Comparison of ENCODE assay signal across 7 cellular contexts in the genomic region with DNA sequence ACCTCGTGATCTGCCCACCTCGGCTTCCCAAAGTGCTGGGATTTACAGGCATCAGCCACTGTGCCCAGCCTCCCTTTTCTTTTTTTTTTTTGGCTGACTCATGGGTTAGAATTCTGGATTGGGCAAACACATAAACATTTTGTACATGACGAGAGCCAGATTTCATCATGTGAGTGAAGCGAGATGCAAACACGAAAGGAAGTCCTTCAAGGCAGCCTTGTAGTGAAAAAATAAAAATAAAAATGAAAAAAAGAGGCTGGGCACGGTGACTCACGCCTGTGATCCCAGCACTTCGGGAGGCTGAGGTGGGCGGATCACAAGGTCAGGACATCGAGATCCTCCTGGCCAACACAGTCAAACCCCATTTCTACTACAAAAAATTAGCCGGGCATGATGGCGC. TPM values are rescaled to one million over a fixed set of nuclear protein-coding genes. Genes with fewer than 3 reads are reported as not detected.
DNase-seq lines count a peak whose midpoint lies in the region; FAIRE-seq and TF ChIP-seq lines count a peak whose summit lies in the region.
"Not testable (repeated sequence)": the region's sequence is repeated elsewhere in the genome, so short reads cannot be mapped to it uniquely, and the experiment has no call there.

No MANE protein-coding gene starts in this region.

- not testable (repeated sequence) for H3K27me3 ChIP-seq in esophagus muscularis mucosa, hepatocyte, sigmoid colon

- H3K9me2 ChIP-seq in hepatocyte (replicated peaks; ENCODE audit: insufficient read depth) = not testable (repeated sequence)

- peaks cover 0 to 21% (median 2%) of the 10 kb centered on the region in 4 donors for H3K4me1 ChIP-seq in esophagus muscularis mucosa
- H3K4me1 ChIP-seq in hepatocyte (ENCODE audit: insufficient read depth); sigmoid colon: not testable (repeated sequence)

- in situ Hi-C loops in astrocyte of the spinal cord (cut with HindIII; ENCODE audit: low sequenced_read_pairs) = not testable (repeated sequence)

- not testable (repeated sequence) for TF ChIP-seq CTCF in RWPE1 (conservative IDR thresholded peaks at IDR 0.05; ENCODE audit: low read depth); astrocyte of the spinal cord (IDR thresholded peaks at IDR 0.05; ENCODE audit: low read depth, low read length); esophagus muscularis mucosa (IDR thresholded peaks at IDR 0.05); hepatocyte (IDR thresholded peaks at IDR 0.05; ENCODE audit: poor library complexity); sigmoid colon (IDR thresholded peaks at IDR 0.05)

- H3K79me2 ChIP-seq in hepatocyte = peaks cover 24% of the 10 kb centered on the region

- H3K9me3 ChIP-seq in esophagus muscularis mucosa; hepatocyte (ENCODE audit: low read depth); sigmoid colon: not testable (repeated sequence)

- not testable (repeated sequence) for H3K4me2 ChIP-seq in hepatocyte

- not testable (repeated sequence) for H2AFZ ChIP-seq in hepatocyte

- peak; percentile 75 for DNase-seq in Daoy (ENCODE audit: low read depth)
- peak; percentile 53 for DNase-seq in HTR-8/SVneo (ENCODE audit: insufficient read length, low spot score)
- peak; percentile 70 for DNase-seq in RWPE1 (ENCODE audit: low spot score)
- DNase-seq in astrocyte of the spinal cord (ENCODE audit: low read depth, low spot score) = peak; percentile 87
- not testable (repeated sequence) for DNase-seq in esophagus muscularis mucosa (ENCODE audit: extremely low spot score)
- DNase-seq in hepatocyte (ENCODE audit: low spot score) = peak; percentile 53
- DNase-seq in sigmoid colon = peak; percentile 73

- not testable (repeated sequence) for TF ChIP-seq EP300 in esophagus muscularis mucosa (IDR thresholded peaks at IDR 0.05)
- TF ChIP-seq EP300 in sigmoid colon (IDR thresholded peaks at IDR 0.05) = peak in 3 of 4 donors; percentile 13 to 75 (median 22)

- CTCF ChIA-PET in RWPE1 (lab: Yijun Ruan, JAX) = not testable (repeated sequence)

- H4K20me1 ChIP-seq in hepatocyte (ENCODE audit: insufficient read depth, poor library complexity, severe bottlenecking) = not testable (repeated sequence)

- not testable (repeated sequence) for FAIRE-seq in HTR-8/SVneo (lab: Jason Lieb, UNC)

- not testable (repeated sequence) for H3K4me3 ChIP-seq in astrocyte of the spinal cord (ENCODE audit: low read depth, low read length); esophagus muscularis mucosa; hepatocyte; sigmoid colon

- WGBS in esophagus muscularis mucosa = 68% methylated on average over 11 of the region's 12 CpGs
- 74% methylated on average over 12 of the region's 12 CpGs for WGBS in hepatocyte (ENCODE audit: low lambda C conversion rate, missing lambda C conversion rate)
- WGBS in sigmoid colon, 2 donors = 80 to 86% methylated on average over 12 of the region's 12 CpGs

- intact Hi-C loops in esophagus muscularis mucosa (cut with DNase I); sigmoid colon (cut with DNase I): not testable (repeated sequence)

- TF ChIP-seq POLR2A in esophagus muscularis mucosa (IDR thresholded peaks at IDR 0.05; ENCODE audit: low read depth); sigmoid colon (IDR thresholded peaks at IDR 0.05): not testable (repeated sequence)

- peak overlapping the region; percentile 92 for H3K27ac ChIP-seq in RWPE1
- peak overlapping the region in 3 of 4 donors; percentile 55 to 65 (median 61) for H3K27ac ChIP-seq in esophagus muscularis mucosa (replicated peaks in 1 of 4)
- peak overlapping the region; percentile 70 for H3K27ac ChIP-seq in hepatocyte
- peak overlapping the region; percentile 55 to 77 (median 75) for H3K27ac ChIP-seq in sigmoid colon

- H3K36me3 ChIP-seq in esophagus muscularis mucosa (peaks cover 0 to 29% (median 6%) of the 10 kb centered on the region in 4 donors), sigmoid colon (peaks cover 0 to 17% (median 5%) of the 10 kb centered on the region in 4 donors)
- H3K36me3 ChIP-seq in hepatocyte (replicated peaks; ENCODE audit: insufficient read depth, low read depth) = not testable (repeated sequence)

- POLR2A ChIA-PET in RWPE1 (lab: Yijun Ruan, JAX; ENCODE audit: low non-redundant PET) = not testable (repeated sequence)

RNA-seq across cellular contexts. Expression of a gene that starts 16.9 kb away (rescaled TPM):
- 10.0 and 13.5 TPM in 2 replicates for total RNA-seq in Daoy (2014; rRNA removed; shearing (Covaris generic))
- total RNA-seq in esophagus muscularis mucosa = 10 to 100 TPM; 18.2 to 46.9 (median 31.4) TPM
- 9.2 and 19.5 TPM in 2 replicates for total RNA-seq in hepatocyte
- polyA plus RNA-seq in hepatocyte = 30.9 and 41.6 TPM in 2 replicates
- total RNA-seq in sigmoid colon = 10 to 100 TPM; 21.6 to 53.7 (median 37.5) TPM
- polyA plus RNA-seq in sigmoid colon = 10 to 100 TPM; 19.8 to 35.0 (median 33.1) TPM

RNA-seq across cellular contexts. Expression of a gene that starts 37.3 kb away (rescaled TPM):
- total RNA-seq in Daoy (2014; rRNA removed; shearing (Covaris generic)) = 31.2 and 39.5 TPM in 2 replicates
- 100 to 1,000 TPM in 1 of 4 donors, 10 to 100 TPM in 3; 66.4 to 119 (median 82.7) TPM for total RNA-seq in esophagus muscularis mucosa
- 46.9 and 67.5 TPM in 2 replicates for total RNA-seq in hepatocyte
- polyA plus RNA-seq in hepatocyte = 57.3 and 68.2 TPM in 2 replicates
- 10 to 100 TPM; 34.9 to 66.7 (median 42.4) TPM for total RNA-seq in sigmoid colon
- polyA plus RNA-seq in sigmoid colon = 100 to 1,000 TPM in 2 of 3 donors, 10 to 100 TPM in 1; 72.7 to 121 (median 107) TPM

RNA-seq across cellular contexts. Expression of a gene that starts 48.4 kb away (rescaled TPM):
- total RNA-seq in Daoy (2014; rRNA removed; shearing (Covaris generic)) = 8.5 and 12.2 TPM in 2 replicates
- total RNA-seq in esophagus muscularis mucosa (10 to 100 TPM; 25.7 to 65.0 (median 35.6) TPM), hepatocyte (46.7 and 48.2 TPM in 2 replicates), sigmoid colon (10 to 100 TPM; 25.0 to 78.1 (median 31.6) TPM)
- polyA plus RNA-seq in hepatocyte (27.5 and 29.2 TPM in 2 replicates), sigmoid colon (10 to 100 TPM in 2 of 3 donors, 1 to 10 TPM in 1; 9.5 to 38.5 (median 12.0) TPM)
